ENCODE assay signal across 1 cellular context in the genomic region with DNA sequence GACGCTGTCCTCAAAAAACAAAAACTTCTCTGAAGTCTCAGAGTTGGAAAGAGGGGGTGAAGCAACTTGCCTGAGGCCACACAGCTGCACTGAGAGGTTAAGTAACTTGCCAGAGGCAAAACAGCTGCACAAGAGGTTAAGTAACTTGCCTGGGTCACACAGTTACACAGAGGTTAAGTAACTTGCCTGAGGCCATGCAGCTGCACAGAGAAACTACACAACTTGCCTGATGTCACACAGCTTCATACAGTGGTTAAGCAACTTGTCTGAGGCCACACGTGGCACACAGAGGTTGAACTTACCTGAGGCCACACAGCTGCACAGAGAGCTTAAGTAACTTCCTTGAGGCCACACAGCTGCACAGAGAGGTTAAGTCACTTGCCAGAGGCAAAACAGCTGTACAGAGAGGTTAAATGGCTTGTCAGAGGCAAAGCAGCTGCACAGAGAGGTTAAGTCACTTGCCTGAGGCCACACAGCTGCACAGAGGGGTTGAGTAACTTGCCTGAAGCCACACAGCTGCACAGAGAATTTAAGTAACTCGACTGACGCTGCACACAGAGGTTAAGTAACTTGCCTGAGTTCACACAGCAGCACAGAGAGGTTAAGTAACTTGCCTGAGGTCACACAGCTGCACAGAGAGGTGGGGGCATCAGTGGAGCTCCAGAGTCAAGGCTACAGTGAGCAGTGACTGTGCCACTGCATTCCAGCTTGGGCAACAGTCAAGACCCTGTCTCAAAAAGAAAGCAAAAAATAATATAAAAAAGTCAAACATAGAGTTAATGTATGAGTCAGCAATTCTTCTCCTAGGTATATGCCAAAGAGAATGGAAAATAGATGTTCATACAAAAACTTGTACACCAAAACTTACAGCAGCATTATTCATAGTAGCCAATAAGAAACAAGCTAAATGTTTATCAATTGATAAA.
TF ChIP-seq lines count a peak whose summit lies in the region.

No MANE protein-coding gene starts in this region.

TF ChIP-seq in HepG2, 621 proteins besides CTCF, POLR2A, EP300 and RAD21 (continued from another document):
- no peak for TF ChIP-seq ZBTB43 (CRISPR knock-in tag; conservative IDR thresholded peaks at IDR 0.05)
- 0 out of 2 replicates have a peak, but pooled peaks have one; percentile 18 for TF ChIP-seq RCOR2 (CRISPR knock-in tag; IDR thresholded peaks at IDR 0.05)
